ENCODE assay signal across 19 cellular contexts in the genomic region with DNA sequence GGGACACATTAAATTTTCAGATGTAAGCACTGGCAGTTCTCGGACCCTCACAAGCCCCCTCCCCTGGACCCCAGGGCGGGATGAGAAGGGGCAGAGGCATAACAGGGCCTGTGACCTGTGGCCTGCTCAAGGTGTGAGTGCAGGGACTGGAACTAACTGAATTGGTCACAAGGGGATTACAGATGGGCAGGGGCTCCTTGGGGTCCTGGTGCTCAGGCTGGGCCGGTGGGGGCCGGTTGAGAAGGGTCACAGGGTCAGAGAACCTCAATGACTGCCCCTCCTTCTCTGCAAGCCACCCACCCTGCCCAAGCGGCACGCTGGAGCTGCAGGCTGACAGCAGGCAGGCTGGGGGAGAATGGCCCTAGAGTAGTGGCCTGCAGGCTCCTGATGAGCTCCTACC.
DNase-seq lines count a peak whose midpoint lies in the region; ATAC-seq, FAIRE-seq and TF ChIP-seq lines count a peak whose summit lies in the region.
"Had no signal": no experiment of that assay in that cellular context is flagged by ENCODE, and none has a peak within 500 bp of the region (broad histone marks: within the 10 kb centered on the region; RNA-seq: fewer than 3 reads in every experiment).

No MANE protein-coding gene starts in this region.

- no peak overlapping the region for H4K91ac ChIP-seq in H1 (replicated peaks; ENCODE audit: insufficient read length, low read length)

- no peaks in the 10 kb centered on the region for H3K79me1 ChIP-seq in H1 (ENCODE audit: low read depth, low read length)

- H3K9ac ChIP-seq in H1 (replicated peaks in 1 of 4; ENCODE audit: extremely low read depth in 1 of 4, low read depth in 3 of 4, low read length in 3 of 4), result no peak overlapping the region
- no peak overlapping the region for H3K9ac ChIP-seq in neural progenitor cell
- H3K9ac ChIP-seq: GM23248 had no signal

- H3K4me2 ChIP-seq in H1 (ENCODE audit: insufficient read depth in 1 of 2, low read depth in 2 of 2, low read length in 2 of 2), result no peak overlapping the region
- no peak overlapping the region for H3K4me2 ChIP-seq in neural progenitor cell

- H3K4ac ChIP-seq in H1 (replicated peaks; ENCODE audit: insufficient read length, low read depth, low read length), result no peak overlapping the region

- TF ChIP-seq RAD21 in H1 (IDR thresholded peaks at IDR 0.05 in 1 of 2, conservative IDR thresholded peaks at IDR 0.05 in 1 of 2; ENCODE audit: low read depth in 2 of 2, low read length in 2 of 2), result no peak

- DNase-seq in WERI-Rb-1, result no peak
- DNase-seq in H1 (ENCODE audit: low read depth in 1 of 2, low spot score in 2 of 2), result no peak
- peak; percentile 53 for DNase-seq in neural progenitor cell (ENCODE audit: low spot score)
- DNase-seq in spleen, result peak; percentile 58
- no peak for DNase-seq in activated CD8-positive, alpha-beta T cell treated with anti-CD3 and anti-CD28 coated beads, Interleukin-2, amount 10 ng/mL, durations not matched to agents 7 days and 5 days
- no peak for DNase-seq in NCI-H2227 (lab: John Stamatoyannopoulos, UW; ENCODE audit: unreplicated experiment)
- DNase-seq: C1 segment of cervical spinal cord; Calu3; CD4-positive, alpha-beta memory T cell; COR-L47; DMS53; DMS79 treated with DMSO at 0.1 percent for 48 hours; GF-D8; GM23248; HCEC 1CT had no signal

- H3K23ac ChIP-seq in H1 (ENCODE audit: insufficient read length), result no peak overlapping the region

- H3K27me3 ChIP-seq in WERI-Rb-1 (ENCODE audit: insufficient read depth, low read depth, severe bottlenecking) (no peaks in the 10 kb centered on the region), H1 (replicated peaks in 1 of 4; ENCODE audit: control insufficient read depth in 3 of 4, extremely low read depth in 1 of 4, insufficient read depth in 3 of 4, low read length in 3 of 4) (peaks cover 0 to 8% (median 0%) of the 10 kb centered on the region in 4 experiments; a peak in 1 of 7 replicates), neural progenitor cell (peaks cover 19% of the 10 kb centered on the region), spleen (replicated peaks in 1 of 7) (peaks cover 0 to 30% (median 0%) of the 10 kb centered on the region in 7 donors)

- 89% methylated on average over 6 of the region's 6 CpGs; no CpG with 5 or more reads in 1 of the 2 experiments for WGBS in H1 (ENCODE audit: extremely low coverage in 1 of 2, insufficient coverage in 1 of 2, insufficient read length in 1 of 2, insufficient replicate concordance in 2 of 2, low coverage in 1 of 2, low lambda C conversion rate in 2 of 2, missing lambda C conversion rate in 1 of 2), 2 experiments
- 74 to 88% (median 85%) methylated on average over 3 to 6 of the region's 6 CpGs for WGBS in spleen, 5 donors

- no peaks in the 10 kb centered on the region for H3K36me3 Mint-ChIP-seq in neural progenitor cell
- H3K36me3 Mint-ChIP-seq in activated CD8-positive, alpha-beta T cell treated with anti-CD3 and anti-CD28 coated beads, Interleukin-2, amount 10 ng/mL, durations not matched to agents 7 days and 5 days (ENCODE audit: low read depth), result no peaks in the 10 kb centered on the region
- H3K36me3 Mint-ChIP-seq: CD4-positive, alpha-beta memory T cell had no signal

- H3K27ac ChIP-seq in WERI-Rb-1, result peak overlapping the region; percentile 75
- H3K27ac ChIP-seq in H1 (ENCODE audit: low read depth, low read length), result no peak overlapping the region
- H3K27ac ChIP-seq in neural progenitor cell, result no peak overlapping the region
- no peak overlapping the region for H3K27ac ChIP-seq in spleen
- H3K27ac ChIP-seq: GM23248 had no signal

- ATAC-seq in HG02973 (IDR thresholded peaks at IDR 0.05; ENCODE audit: unreplicated experiment), result no peak
- no peak for ATAC-seq in activated CD8-positive, alpha-beta T cell treated with anti-CD3 and anti-CD28 coated beads, Interleukin-2, amount 10 ng/mL, durations not matched to agents 7 days and 5 days
- no peak for ATAC-seq in GM21390 (IDR thresholded peaks at IDR 0.05; ENCODE audit: unreplicated experiment)

- H3K4me1 ChIP-seq in H1 (replicated peaks in 1 of 4; ENCODE audit: control insufficient read depth in 3 of 4, insufficient read depth in 4 of 4, low read length in 3 of 4), result peaks cover 6 to 10% (median 8%) of the 10 kb centered on the region in 4 experiments; a peak in 6 of 7 replicates
- peaks cover 40% of the 10 kb centered on the region for H3K4me1 ChIP-seq in neural progenitor cell
- no peaks in the 10 kb centered on the region for H3K4me1 ChIP-seq in spleen

- no peak overlapping the region; the same call in 1 of the 2 replicates for H4K8ac ChIP-seq in H1 (ENCODE audit: extremely low read depth, insufficient read depth, low read length)

- H2BK20ac ChIP-seq in H1 (ENCODE audit: low read length), result no peak overlapping the region

- H3K4me1 Mint-ChIP-seq in neural progenitor cell, result peaks cover 41% of the 10 kb centered on the region
- H3K4me1 Mint-ChIP-seq in activated CD8-positive, alpha-beta T cell treated with anti-CD3 and anti-CD28 coated beads, Interleukin-2, amount 10 ng/mL, durations not matched to agents 7 days and 5 days (ENCODE audit: low read depth), result peaks cover under 1% of the 10 kb centered on the region

- no peak overlapping the region for H2AFZ ChIP-seq in H1 (ENCODE audit: low read length)
- no peak overlapping the region for H2AFZ ChIP-seq in neural progenitor cell (replicated peaks)
- H2AFZ ChIP-seq: GM23248 had no signal

- no peak overlapping the region for H2BK120ac ChIP-seq in H1 (replicated peaks; ENCODE audit: low read depth, low read length)

- no peak for FAIRE-seq in H1 (lab: Jason Lieb, UNC)
- FAIRE-seq: GM18507, H54 had no signal

- no peak overlapping the region for H3K14ac ChIP-seq in H1 (ENCODE audit: insufficient read length)

- TF ChIP-seq CTCF in WERI-Rb-1 (IDR thresholded peaks at IDR 0.05; ENCODE audit: low read depth, low read length) (no peak), H1 (IDR thresholded peaks at IDR 0.05; ENCODE audit: control extremely low read depth in 1 of 3, insufficient read depth in 1 of 3, low read depth in 1 of 3, low read length in 3 of 3) (no peak), neural progenitor cell (IDR thresholded peaks at IDR 0.05) (no peak), spleen (IDR thresholded peaks at IDR 0.05 in 8 of 11, conservative IDR thresholded peaks at IDR 0.05 in 3 of 11) (no peak)

- no peak overlapping the region for H4K5ac ChIP-seq in H1 (ENCODE audit: insufficient read length, low read depth, low read length)

- no peaks in the 10 kb centered on the region for H3K23me2 ChIP-seq in H1 (ENCODE audit: low read depth, low read length)

- no peak overlapping the region for H2BK5ac ChIP-seq in H1 (ENCODE audit: low read depth, low read length)

- no peak overlapping the region for H3K27ac Mint-ChIP-seq in neural progenitor cell
- no peak overlapping the region for H3K27ac Mint-ChIP-seq in activated CD8-positive, alpha-beta T cell treated with anti-CD3 and anti-CD28 coated beads, Interleukin-2, amount 10 ng/mL, durations not matched to agents 7 days and 5 days
- H3K27ac Mint-ChIP-seq: CD4-positive, alpha-beta memory T cell had no signal

- H3K56ac ChIP-seq in H1 (replicated peaks; ENCODE audit: insufficient read length, low read depth, low read length), result no peak overlapping the region

- H3K36me3 ChIP-seq in WERI-Rb-1 (no peaks in the 10 kb centered on the region), H1 (ENCODE audit: control insufficient read depth in 2 of 4, insufficient read depth in 4 of 4, low read length in 3 of 4) (no peaks in the 10 kb centered on the region), neural progenitor cell (peaks cover 12% of the 10 kb centered on the region), spleen (no peaks in the 10 kb centered on the region)

- H3K27me3 Mint-ChIP-seq in neural progenitor cell (ENCODE audit: insufficient read depth, low read depth), result peaks cover 14% of the 10 kb centered on the region
- peaks cover 26% of the 10 kb centered on the region for H3K27me3 Mint-ChIP-seq in activated CD8-positive, alpha-beta T cell treated with anti-CD3 and anti-CD28 coated beads, Interleukin-2, amount 10 ng/mL, durations not matched to agents 7 days and 5 days (ENCODE audit: low read depth)

- CTCF ChIA-PET in H1 (lab: Charles Lee; ENCODE audit: partially characterized antibody), result interaction anchor here (0.8 to 2.8 kb wide), 5 partner anchors 13 to 317 kb away, joined by 3 to 14 read pairs (median 3); no protein-coding TSS in a partner anchor
- CTCF ChIA-PET in activated CD8-positive, alpha-beta T cell treated with anti-CD3 and anti-CD28 coated beads, Interleukin-2, amount 10 ng/mL, durations not matched to agents 7 days and 5 days (lab: Charles Lee), result no interaction called here

- no peak overlapping the region for H3K4me3 Mint-ChIP-seq in neural progenitor cell
- H3K4me3 Mint-ChIP-seq in activated CD8-positive, alpha-beta T cell treated with anti-CD3 and anti-CD28 coated beads, Interleukin-2, amount 10 ng/mL, durations not matched to agents 7 days and 5 days, result no peak overlapping the region

- peak overlapping the region; percentile 24; the same call in 1 of the 2 replicates for H2AK5ac ChIP-seq in H1 (ENCODE audit: low read depth, low read length)

- POLR2A ChIA-PET in H1 (lab: Charles Lee; ENCODE audit: partially characterized antibody), result interaction anchor here (0.7 kb wide), 1 partner anchor 297 kb away, joined by 3 read pairs; no protein-coding TSS in a partner anchor
- POLR2A ChIA-PET in activated CD8-positive, alpha-beta T cell treated with anti-CD3 and anti-CD28 coated beads, Interleukin-2, amount 10 ng/mL, durations not matched to agents 7 days and 5 days (lab: Charles Lee), result no interaction called here

- H3K9me3 Mint-ChIP-seq in neural progenitor cell, result peaks cover 16% of the 10 kb centered on the region
- peaks cover 6% of the 10 kb centered on the region for H3K9me3 Mint-ChIP-seq in activated CD8-positive, alpha-beta T cell treated with anti-CD3 and anti-CD28 coated beads, Interleukin-2, amount 10 ng/mL, durations not matched to agents 7 days and 5 days (ENCODE audit: insufficient read depth)

- H3K79me2 ChIP-seq in H1 (ENCODE audit: control insufficient read depth in 1 of 2, insufficient read depth in 2 of 2, low read length in 2 of 2) (no peaks in the 10 kb centered on the region; a peak in 1 of 4 replicates), neural progenitor cell (ENCODE audit: low read depth) (no peaks in the 10 kb centered on the region)

- TF ChIP-seq POLR2A in H1 (IDR thresholded peaks at IDR 0.05; ENCODE audit: control extremely low read depth in 1 of 2, low read depth in 2 of 2, low read length in 2 of 2) (no peak), spleen (IDR thresholded peaks at IDR 0.05) (no peak)

- no peak overlapping the region for H3K18ac ChIP-seq in H1 (ENCODE audit: extremely low read depth, low read length)

- intact Hi-C loops in spleen (cut with DNase I; ENCODE audit: low total_unique reads), result no loop called here

- H2BK12ac ChIP-seq in H1 (ENCODE audit: low read depth, low read length), result peak overlapping the region; percentile 50; the same call in 1 of the 2 replicates

- H3F3A ChIP-seq in neural progenitor cell (ENCODE audit: low read depth), result peaks cover 13% of the 10 kb centered on the region

- H3K9me3 ChIP-seq in WERI-Rb-1 (ENCODE audit: severe bottlenecking), result peaks cover 4% of the 10 kb centered on the region
- peaks cover 0 to 6% of the 10 kb centered on the region in 2 experiments; a peak in 2 of 4 replicates for H3K9me3 ChIP-seq in H1 (ENCODE audit: insufficient read depth in 2 of 2, low read depth in 1 of 2, low read length in 1 of 2)
- peaks cover 12% of the 10 kb centered on the region for H3K9me3 ChIP-seq in neural progenitor cell (ENCODE audit: low read depth)
- H3K9me3 ChIP-seq in spleen, result peaks cover 0 to 28% (median 11%) of the 10 kb centered on the region in 8 donors

- no peaks in the 10 kb centered on the region for H4K20me1 ChIP-seq in H1 (replicated peaks in 1 of 2; ENCODE audit: control insufficient read depth in 1 of 2, insufficient read depth in 2 of 2, low read length in 2 of 2)
- H4K20me1 ChIP-seq in neural progenitor cell (ENCODE audit: low read depth), result peaks cover 20% of the 10 kb centered on the region

- H3K4me3 ChIP-seq in WERI-Rb-1 (ENCODE audit: low read depth, low read length), result no peak overlapping the region
- H3K4me3 ChIP-seq in H1 (ENCODE audit: extremely low read depth in 1 of 4, insufficient read depth in 2 of 4, low read depth in 3 of 4, low read length in 4 of 4), result no peak overlapping the region
- no peak overlapping the region for H3K4me3 ChIP-seq in neural progenitor cell
- no peak overlapping the region for H3K4me3 ChIP-seq in spleen
- H3K4me3 ChIP-seq: GM23248 had no signal

- TF ChIP-seq EP300 in H1 (IDR thresholded peaks at IDR 0.05; ENCODE audit: borderline replicate concordance in 1 of 2, low read depth in 2 of 2, low read length in 2 of 2), result no peak

- H2BK15ac ChIP-seq in H1 (ENCODE audit: low read length), result no peak overlapping the region

Comparison
In these comparisons a context has a peak if more than half of its experiments do, and no peak if none do; other contexts are left out.
1. DNase-seq: peak in neural progenitor cell (single experiment) and spleen (single experiment); none in WERI-Rb-1 (single experiment), H1 (0 of 2), activated CD8-positive, alpha-beta T cell treated with anti-CD3 and anti-CD28 coated beads, Interleukin-2, amount 10 ng/mL, durations not matched to agents 7 days and 5 days (single experiment) and NCI-H2227 (single experiment).